Comparison of ENCODE assay signal across 8 cellular contexts in the genomic region with DNA sequence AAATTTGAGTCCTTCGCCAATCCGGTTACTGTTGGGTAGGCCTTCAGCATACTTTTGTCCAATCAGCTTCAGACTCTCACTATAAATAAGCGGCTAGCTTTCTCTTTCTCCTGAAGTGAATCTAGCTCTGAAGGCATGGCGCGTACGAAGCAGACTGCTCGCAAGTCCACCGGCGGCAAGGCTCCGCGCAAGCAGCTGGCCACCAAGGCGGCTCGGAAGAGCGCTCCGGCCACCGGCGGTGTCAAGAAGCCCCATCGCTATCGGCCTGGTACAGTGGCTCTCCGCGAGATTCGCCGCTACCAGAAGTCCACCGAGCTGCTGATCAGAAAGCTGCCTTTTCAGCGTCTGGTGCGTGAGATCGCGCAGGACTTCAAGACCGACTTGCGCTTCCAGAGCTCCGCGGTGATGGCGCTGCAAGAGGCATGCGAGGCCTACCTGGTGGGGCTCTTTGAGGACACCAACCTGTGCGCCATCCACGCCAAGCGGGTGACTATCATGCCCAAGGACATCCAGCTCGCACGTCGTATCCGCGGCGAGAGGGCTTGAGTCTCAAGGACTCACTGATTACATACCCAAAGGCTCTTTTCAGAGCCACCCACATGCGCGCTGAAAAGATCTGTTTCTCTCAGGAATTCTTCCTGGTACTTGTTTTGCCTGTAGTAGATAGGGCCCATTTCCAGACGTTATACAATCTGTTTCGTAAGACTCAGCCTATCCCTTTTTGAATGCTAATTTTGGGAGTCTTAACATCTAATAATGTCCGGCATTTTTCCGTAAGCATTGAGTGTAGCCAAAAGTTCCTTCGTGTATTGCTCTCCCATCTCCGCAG.
DNase-seq lines count a peak whose midpoint lies in the region; ATAC-seq and TF ChIP-seq lines count a peak whose summit lies in the region.

No MANE protein-coding gene starts in this region.

- DNase-seq in CD8-positive, alpha-beta T cell, result peak; percentile 63 to 86 (median 72)
- DNase-seq in HS-5 (ENCODE audit: low read depth) (peak; percentile 92), NOMO-1 (lab: John Stamatoyannopoulos, UW; ENCODE audit: unreplicated experiment in 2 of 2) (peak; percentile 92 to 95), activated T-cell treated with anti-CD3 and anti-CD28 coated beads for 1 hour (ENCODE audit: low read depth) (peak; percentile 59), epidermal melanocyte (ENCODE audit: insufficient read length, low spot score) (peak; percentile 90), midbrain (lab: John Stamatoyannopoulos, UW) (peak; percentile 70)
- DNase-seq in stimulated activated naive B cell treated with anti-CD40 and anti-IgM and Interleukin-4, amounts not matched to agents 10 μg/mL and 1 μg/mL and 100 μg/mL, for 72 hours, result peak; percentile 85

- CTCF ChIA-PET in CD8-positive, alpha-beta T cell (lab: Charles Lee), result interaction anchor here (0.6 to 10.0 kb wide), 11 partner anchors 9 to 1028 kb away, joined by 3 to 97 read pairs (median 5); a partner anchor contains a TSS

- peak; percentile 60 for ATAC-seq in CD8-positive, alpha-beta T cell
- ATAC-seq in GM19467 (IDR thresholded peaks at IDR 0.05; ENCODE audit: unreplicated experiment), result peak; percentile 30
- ATAC-seq in stimulated activated naive B cell treated with anti-CD40 and anti-IgM and Interleukin-4, amounts not matched to agents 10 μg/mL and 1 μg/mL and 100 μg/mL, for 72 hours (replicated peaks), result peak; percentile 42 to 48

- peaks cover 36% of the 10 kb centered on the region for H3K4me1 ChIP-seq in CD8-positive, alpha-beta T cell (ENCODE audit: insufficient read depth, low read length)

- H3K27me3 Mint-ChIP-seq in CD8-positive, alpha-beta T cell (ENCODE audit: low read depth), result no peaks in the 10 kb centered on the region
- H3K27me3 Mint-ChIP-seq in stimulated activated naive B cell treated with anti-CD40 and anti-IgM and Interleukin-4, amounts not matched to agents 10 μg/mL and 1 μg/mL and 100 μg/mL, for 72 hours, result peaks cover 5 to 6% of the 10 kb centered on the region in 2 donors

- H3K4me3 Mint-ChIP-seq in CD8-positive, alpha-beta T cell, result peak overlapping the region; percentile 95
- peak overlapping the region; percentile 89 to 91 for H3K4me3 Mint-ChIP-seq in stimulated activated naive B cell treated with anti-CD40 and anti-IgM and Interleukin-4, amounts not matched to agents 10 μg/mL and 1 μg/mL and 100 μg/mL, for 72 hours

- peak overlapping the region; percentile 52 for H3K4me3 ChIP-seq in CD8-positive, alpha-beta T cell (ENCODE audit: low read depth, low read length)

- H3K27ac Mint-ChIP-seq in CD8-positive, alpha-beta T cell, result peak overlapping the region; percentile 99
- peak overlapping the region; percentile 97 for H3K27ac Mint-ChIP-seq in stimulated activated naive B cell treated with anti-CD40 and anti-IgM and Interleukin-4, amounts not matched to agents 10 μg/mL and 1 μg/mL and 100 μg/mL, for 72 hours

- peaks cover 2% of the 10 kb centered on the region for H3K9me3 Mint-ChIP-seq in CD8-positive, alpha-beta T cell
- peaks cover 3% of the 10 kb centered on the region in 2 donors for H3K9me3 Mint-ChIP-seq in stimulated activated naive B cell treated with anti-CD40 and anti-IgM and Interleukin-4, amounts not matched to agents 10 μg/mL and 1 μg/mL and 100 μg/mL, for 72 hours

- TF ChIP-seq CTCF in CD8-positive, alpha-beta T cell (IDR thresholded peaks at IDR 0.05), result no peak

- no peaks in the 10 kb centered on the region for H3K36me3 ChIP-seq in CD8-positive, alpha-beta T cell (ENCODE audit: insufficient read depth, low read length)

- POLR2A ChIA-PET in CD8-positive, alpha-beta T cell (lab: Charles Lee), result interaction anchor here (0.6 to 10.3 kb wide), 48 partner anchors 9 to 1789 kb away, joined by 3 to 367 read pairs (median 6); a partner anchor contains a TSS

- peaks cover 10% of the 10 kb centered on the region for H3K36me3 Mint-ChIP-seq in CD8-positive, alpha-beta T cell
- peaks cover 6 to 19% of the 10 kb centered on the region in 2 donors for H3K36me3 Mint-ChIP-seq in stimulated activated naive B cell treated with anti-CD40 and anti-IgM and Interleukin-4, amounts not matched to agents 10 μg/mL and 1 μg/mL and 100 μg/mL, for 72 hours

- no peaks in the 10 kb centered on the region for H3K27me3 ChIP-seq in CD8-positive, alpha-beta T cell (ENCODE audit: insufficient read depth, low read length)

- H3K27ac ChIP-seq in CD8-positive, alpha-beta T cell (ENCODE audit: low read depth, low read length), result peak overlapping the region; percentile 83

- intact Hi-C loops in CD8-positive, alpha-beta T cell (cut with DNase I, micrococcal nuclease), result loop anchor here (1.0 to 10.0 kb wide), 10 partner anchors 27 to 1685 kb away; a partner anchor contains a TSS

- H3K4me1 Mint-ChIP-seq in CD8-positive, alpha-beta T cell (ENCODE audit: low read depth), result peaks cover 57% of the 10 kb centered on the region
- peaks cover 25 to 52% of the 10 kb centered on the region in 2 donors for H3K4me1 Mint-ChIP-seq in stimulated activated naive B cell treated with anti-CD40 and anti-IgM and Interleukin-4, amounts not matched to agents 10 μg/mL and 1 μg/mL and 100 μg/mL, for 72 hours

- no peaks in the 10 kb centered on the region for H3K9me3 ChIP-seq in CD8-positive, alpha-beta T cell (ENCODE audit: low read length)

Comparison
In these comparisons a context has a peak if more than half of its experiments do, and no peak if none do; other contexts are left out.
1. Peak in every context shown above with its lines: DNase-seq, ATAC-seq, H3K4me3 ChIP-seq and H3K27ac ChIP-seq.